ENCODE assay signal across 9 cellular contexts in the genomic region with DNA sequence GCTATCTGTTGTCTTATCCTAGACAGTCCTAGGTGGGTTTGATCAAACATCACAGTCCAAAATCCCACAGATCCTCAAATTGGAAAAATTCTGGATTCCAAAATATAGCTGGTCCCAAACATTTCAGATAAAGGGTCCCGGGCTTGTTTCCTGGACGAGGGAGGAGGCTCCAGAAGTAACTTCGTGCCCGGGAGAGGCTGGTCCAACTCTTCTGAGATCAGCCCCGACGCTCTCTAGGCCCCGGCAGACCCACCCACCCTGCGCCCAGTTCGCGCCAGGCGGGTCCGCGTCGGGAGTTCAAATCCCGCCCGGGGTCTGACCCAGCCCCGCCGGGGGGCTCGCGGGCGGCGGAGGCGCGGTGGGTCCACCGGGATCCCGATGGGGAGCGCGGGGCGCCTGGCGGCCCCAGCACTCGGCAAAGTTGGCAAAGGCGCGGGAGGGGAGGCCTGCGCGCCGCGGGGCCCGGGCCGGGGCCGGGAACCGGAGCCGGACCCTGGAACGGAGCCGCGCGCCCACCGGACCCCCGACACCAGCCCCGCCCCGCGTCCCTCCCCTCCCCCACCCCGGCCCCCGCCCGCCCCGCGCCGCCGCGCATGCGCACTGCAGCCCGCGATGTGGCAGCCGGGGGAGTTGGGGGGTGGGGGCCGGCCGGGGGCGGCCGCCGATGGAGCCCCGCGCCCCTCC. TPM values are rescaled to one million over a fixed set of nuclear protein-coding genes. Genes with fewer than 3 reads are reported as not detected.
A peak's percentile ranks its signal among the peaks of the same experiment; 100 is the strongest.
DNase-seq lines count a peak whose midpoint lies in the region; ATAC-seq and TF ChIP-seq lines count a peak whose summit lies in the region.
"Had no signal": no experiment of that assay in that cellular context is flagged by ENCODE, and none has a peak within 500 bp of the region (broad histone marks: within the 10 kb centered on the region; RNA-seq: fewer than 3 reads in every experiment).

No MANE protein-coding gene starts in this region.

- no peaks in the 10 kb centered on the region for H3K27me3 ChIP-seq in DND-41 (ENCODE audit: insufficient read depth, low read length, poor library complexity)
- peaks cover 6% of the 10 kb centered on the region; the same call in 1 of the 2 replicates for H3K27me3 ChIP-seq in KMS-11 (ENCODE audit: insufficient read depth, low read depth)
- peaks cover 0 to 8% (median 0%) of the 10 kb centered on the region in 7 donors for H3K27me3 ChIP-seq in heart right ventricle
- no peaks in the 10 kb centered on the region for H3K27me3 ChIP-seq in rectal smooth muscle tissue (ENCODE audit: control insufficient read depth, insufficient read depth, low read length)

- DNase-seq in DND-41 (peak; percentile 35), heart right ventricle (no peak), cerebellar cortex (ENCODE audit: low spot score) (no peak), GF-D8 (lab: John Stamatoyannopoulos, UW) (no peak)
- DNase-seq in activated T-helper 1 cell treated with anti-CD3 and anti-CD28 coated beads, Interleukin-12 subunit alpha, Interleukin-12 subunit beta, Interleukin-2, Interleukin-4 antibody, amounts not matched to agents 30 ng/mL and 10 ng/mL and 1 ng/mL, durations not matched to agents 14 hours and 24 hours and 36 hours (ENCODE audit: low spot score) = no peak

- peaks cover 5% of the 10 kb centered on the region for H3K27me3 Mint-ChIP-seq in activated T-helper 1 cell treated with anti-CD3 and anti-CD28 coated beads, Interleukin-12 subunit alpha, Interleukin-12 subunit beta, Interleukin-2, Interleukin-4 antibody, amounts not matched to agents 30 ng/mL and 10 ng/mL and 1 ng/mL, durations not matched to agents 14 hours and 24 hours and 36 hours (ENCODE audit: insufficient read depth)

- TF ChIP-seq CTCF in DND-41 (IDR thresholded peaks at IDR 0.05; ENCODE audit: borderline replicate concordance, extremely low read depth, low read length, poor library complexity, severe bottlenecking) (no peak), KMS-11 (conservative IDR thresholded peaks at IDR 0.05; ENCODE audit: low read depth, low read length) (no peak), heart right ventricle (IDR thresholded peaks at IDR 0.05) (no peak)

- H3K9ac ChIP-seq in DND-41 (ENCODE audit: low read depth, low read length) (peak overlapping the region; percentile 84), KMS-11 (peak overlapping the region; percentile 47; the same call in 1 of the 2 replicates), rectal smooth muscle tissue (ENCODE audit: low read length) (peak overlapping the region; percentile 49)

- no peaks in the 10 kb centered on the region for H3K9me3 ChIP-seq in DND-41 (ENCODE audit: insufficient read depth, low read length, severe bottlenecking)
- H3K9me3 ChIP-seq in heart right ventricle = peaks cover 0 to 5% (median 0%) of the 10 kb centered on the region in 11 donors

- intact Hi-C loops in activated T-helper 1 cell treated with anti-CD3 and anti-CD28 coated beads, Interleukin-12 subunit alpha, Interleukin-12 subunit beta, Interleukin-2, Interleukin-4 antibody, amounts not matched to agents 30 ng/mL and 10 ng/mL and 1 ng/mL, durations not matched to agents 14 hours and 24 hours and 36 hours (cut with micrococcal nuclease) = loop anchor here (5.0 kb wide), 1 partner anchor 163 kb away; a partner anchor contains a TSS
- intact Hi-C loops in heart right ventricle (cut with DNase I) = loop anchor here in 1 of 10 donors (5.0 kb wide), 1 partner anchor 37 kb away; no protein-coding TSS in a partner anchor

- H3K4me3 ChIP-seq in DND-41 (ENCODE audit: low read depth in 1 of 2, low read length in 2 of 2) (peak overlapping the region; percentile 57 to 80), KMS-11 (IDR thresholded peaks at IDR 0.05; ENCODE audit: insufficient read depth, low read depth, low read length) (no peak overlapping the region), heart right ventricle (peak overlapping the region; percentile 78 to 94 (median 87)), rectal smooth muscle tissue (ENCODE audit: low read length) (peak overlapping the region; percentile 67)

- H3K36me3 ChIP-seq in DND-41 (ENCODE audit: insufficient read depth, low read length) = peaks cover 38% of the 10 kb centered on the region
- no peaks in the 10 kb centered on the region for H3K36me3 ChIP-seq in KMS-11 (ENCODE audit: insufficient read depth)
- H3K36me3 ChIP-seq in heart right ventricle = peaks cover 0 to 9% (median 0%) of the 10 kb centered on the region in 9 donors
- no peaks in the 10 kb centered on the region for H3K36me3 ChIP-seq in rectal smooth muscle tissue (ENCODE audit: control insufficient read depth, insufficient read depth, low read length)

- ATAC-seq in DND-41 (ENCODE audit: insufficient read depth, low read depth) (peak; percentile 47), GM21447 (IDR thresholded peaks at IDR 0.05; ENCODE audit: unreplicated experiment) (peak; percentile 27), heart right ventricle (peak in 3 of 8 donors; percentile 5 to 27 (median 10))

- H3K9me3 Mint-ChIP-seq in activated T-helper 1 cell treated with anti-CD3 and anti-CD28 coated beads, Interleukin-12 subunit alpha, Interleukin-12 subunit beta, Interleukin-2, Interleukin-4 antibody, amounts not matched to agents 30 ng/mL and 10 ng/mL and 1 ng/mL, durations not matched to agents 14 hours and 24 hours and 36 hours = no peaks in the 10 kb centered on the region

- peaks cover 37% of the 10 kb centered on the region for H4K20me1 ChIP-seq in DND-41 (ENCODE audit: insufficient read depth, low read length)
- no peaks in the 10 kb centered on the region for H4K20me1 ChIP-seq in KMS-11 (ENCODE audit: insufficient read depth)

- H3K27ac ChIP-seq in DND-41 (ENCODE audit: low read length) (peak overlapping the region; percentile 71), KMS-11 (no peak overlapping the region), heart right ventricle (peak overlapping the region; percentile 51 to 93 (median 86)), rectal smooth muscle tissue (ENCODE audit: low read depth, low read length) (peak overlapping the region; percentile 21)

- H2AFZ ChIP-seq in DND-41 (ENCODE audit: low read depth, low read length) (peak overlapping the region; percentile 71), KMS-11 (ENCODE audit: low read depth) (peak overlapping the region; percentile 59)

- H3K79me2 ChIP-seq in DND-41 (ENCODE audit: insufficient read depth, low read length) (peaks cover 52% of the 10 kb centered on the region), KMS-11 (ENCODE audit: insufficient read depth, low read depth) (peaks cover 15% of the 10 kb centered on the region; the same call in 1 of the 2 replicates)

- H3K4me1 Mint-ChIP-seq in activated T-helper 1 cell treated with anti-CD3 and anti-CD28 coated beads, Interleukin-12 subunit alpha, Interleukin-12 subunit beta, Interleukin-2, Interleukin-4 antibody, amounts not matched to agents 30 ng/mL and 10 ng/mL and 1 ng/mL, durations not matched to agents 14 hours and 24 hours and 36 hours (ENCODE audit: low read depth) = peaks cover 56% of the 10 kb centered on the region

- peaks cover 17% of the 10 kb centered on the region for H3K36me3 Mint-ChIP-seq in activated T-helper 1 cell treated with anti-CD3 and anti-CD28 coated beads, Interleukin-12 subunit alpha, Interleukin-12 subunit beta, Interleukin-2, Interleukin-4 antibody, amounts not matched to agents 30 ng/mL and 10 ng/mL and 1 ng/mL, durations not matched to agents 14 hours and 24 hours and 36 hours (ENCODE audit: low read depth)

- H3K4me2 ChIP-seq in DND-41 (ENCODE audit: insufficient read depth, low read length) = peak overlapping the region; percentile 92
- peak overlapping the region; percentile 64 for H3K4me2 ChIP-seq in KMS-11

- H3K4me1 ChIP-seq in DND-41 (ENCODE audit: insufficient read depth, low read length) = peaks cover 55% of the 10 kb centered on the region
- peaks cover 6% of the 10 kb centered on the region for H3K4me1 ChIP-seq in KMS-11 (ENCODE audit: low read depth, poor library complexity, severe bottlenecking)
- H3K4me1 ChIP-seq in heart right ventricle = peaks cover 0 to 54% (median 31%) of the 10 kb centered on the region in 9 donors
- peaks cover 20% of the 10 kb centered on the region for H3K4me1 ChIP-seq in rectal smooth muscle tissue (ENCODE audit: control insufficient read depth, insufficient read depth, low read length)

- 1% methylated on average over 38 to 70 of the region's 70 CpGs for WGBS in heart right ventricle, 2 donors

- H3K27ac Mint-ChIP-seq in activated T-helper 1 cell treated with anti-CD3 and anti-CD28 coated beads, Interleukin-12 subunit alpha, Interleukin-12 subunit beta, Interleukin-2, Interleukin-4 antibody, amounts not matched to agents 30 ng/mL and 10 ng/mL and 1 ng/mL, durations not matched to agents 14 hours and 24 hours and 36 hours = peak overlapping the region; percentile 42

- H3K4me3 Mint-ChIP-seq in activated T-helper 1 cell treated with anti-CD3 and anti-CD28 coated beads, Interleukin-12 subunit alpha, Interleukin-12 subunit beta, Interleukin-2, Interleukin-4 antibody, amounts not matched to agents 30 ng/mL and 10 ng/mL and 1 ng/mL, durations not matched to agents 14 hours and 24 hours and 36 hours = peak overlapping the region; percentile 84

RNA-seq across cellular contexts. Expression of a gene that starts 0.5 kb away (rescaled TPM):
- total RNA-seq in activated T-helper 1 cell treated with anti-CD3 and anti-CD28 coated beads, Interleukin-12 subunit alpha, Interleukin-12 subunit beta, Interleukin-2, Interleukin-4 antibody, amounts not matched to agents 30 ng/mL and 10 ng/mL and 1 ng/mL, durations not matched to agents 14 hours and 24 hours and 36 hours = 32.0 and 34.2 TPM in 2 replicates
- 10 to 100 TPM; 11.1 to 34.6 (median 16.3) TPM for total RNA-seq in heart right ventricle
- polyA plus RNA-seq in heart right ventricle = 10 to 100 TPM; 25.1 to 30.4 TPM

RNA-seq across cellular contexts. Expression of a gene that starts 52.9 kb away (rescaled TPM):
- 0.16 and 0.34 TPM in 2 replicates for total RNA-seq in activated T-helper 1 cell treated with anti-CD3 and anti-CD28 coated beads, Interleukin-12 subunit alpha, Interleukin-12 subunit beta, Interleukin-2, Interleukin-4 antibody, amounts not matched to agents 30 ng/mL and 10 ng/mL and 1 ng/mL, durations not matched to agents 14 hours and 24 hours and 36 hours
- 1 to 10 TPM in 2 of 10 donors, under 1 TPM in 8; 0.14 to 2.8 (median 0.62) TPM for total RNA-seq in heart right ventricle
- polyA plus RNA-seq in heart right ventricle = under 1 TPM; 0.80 to 0.91 TPM
- total RNA-seq: T-helper 2 cell treated with Interferon-gamma antibody and Interleukin-4, amounts not matched to agents 100 ng/mL and 5 ng/mL, for 36 hours had no signal
